In the genomic region with DNA sequence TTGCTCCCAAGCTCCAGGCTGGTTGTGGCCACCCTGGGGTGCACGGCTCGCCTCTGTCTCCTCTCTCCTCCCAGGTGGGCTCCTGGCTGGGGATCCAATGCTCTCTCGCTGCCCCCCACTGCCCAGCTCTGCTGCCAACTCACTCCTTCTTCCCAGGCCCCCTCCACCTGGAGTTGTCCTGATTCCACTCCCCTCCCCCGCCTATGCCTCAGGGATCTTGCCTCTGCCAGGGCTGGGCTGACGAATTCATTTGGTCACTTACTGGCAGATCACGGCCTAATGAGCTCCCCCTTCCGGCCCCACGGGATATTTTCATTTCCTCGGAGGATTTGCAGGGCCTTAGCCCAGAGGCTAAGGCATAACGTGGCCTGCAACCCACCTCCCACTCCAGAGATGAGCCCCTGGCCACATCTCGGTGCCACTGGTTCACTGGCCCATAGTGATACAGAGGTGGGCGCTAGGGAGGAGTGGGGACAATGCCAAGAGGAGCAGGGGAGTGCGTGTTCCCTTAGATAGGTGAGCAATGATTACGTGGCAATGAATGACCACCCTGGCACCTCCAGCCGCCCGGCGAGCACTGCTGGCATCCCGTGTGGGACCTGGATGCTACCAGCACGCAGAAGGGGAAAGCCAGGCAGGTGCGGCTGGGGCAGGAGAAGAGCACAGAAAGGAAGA, we compare ENCODE assay signal across 10 cellular contexts.
DNase-seq lines count a peak whose midpoint lies in the region; ATAC-seq, FAIRE-seq and TF ChIP-seq lines count a peak whose summit lies in the region.
"Had no signal": no experiment of that assay in that cellular context is flagged by ENCODE, and none has a peak within 500 bp of the region (broad histone marks: within the 10 kb centered on the region; RNA-seq: fewer than 3 reads in every experiment).

No MANE protein-coding gene starts in this region.

- no peak overlapping the region for H3K9ac ChIP-seq in adipocyte (ENCODE audit: low read length)

- TF ChIP-seq CTCF in mesothelial cell of epicardium (IDR thresholded peaks at IDR 0.05; ENCODE audit: unreplicated experiment), result no peak

- no peak overlapping the region for H3K4me3 Mint-ChIP-seq in mesothelial cell of epicardium
- H3K4me3 Mint-ChIP-seq: memory B cell had no signal

- peaks cover 6% of the 10 kb centered on the region for H3K27me3 Mint-ChIP-seq in mesothelial cell of epicardium (ENCODE audit: low read depth)

- H3K4me1 ChIP-seq in adipocyte (ENCODE audit: control insufficient read depth, insufficient read depth, low read length), result no peaks in the 10 kb centered on the region

- ATAC-seq in GM21367 (IDR thresholded peaks at IDR 0.05; ENCODE audit: unreplicated experiment), result no peak
- ATAC-seq in HG03045 (IDR thresholded peaks at IDR 0.05; ENCODE audit: unreplicated experiment), result no peak

- H3K36me3 ChIP-seq in adipocyte (ENCODE audit: control insufficient read depth, insufficient read depth, low read length, severe bottlenecking), result no peaks in the 10 kb centered on the region

- H3K36me3 Mint-ChIP-seq in mesothelial cell of epicardium, result no peaks in the 10 kb centered on the region
- H3K36me3 Mint-ChIP-seq: memory B cell had no signal

- H3K27ac Mint-ChIP-seq in mesothelial cell of epicardium, result peak overlapping the region; percentile 43
- H3K27ac Mint-ChIP-seq: memory B cell had no signal

- H3K9me3 ChIP-seq in adipocyte (ENCODE audit: control insufficient read depth, low read length), result no peaks in the 10 kb centered on the region

- H3K4me1 Mint-ChIP-seq in mesothelial cell of epicardium, result peaks cover 14% of the 10 kb centered on the region
- H3K4me1 Mint-ChIP-seq: memory B cell had no signal

- no peaks in the 10 kb centered on the region for H3K9me3 Mint-ChIP-seq in mesothelial cell of epicardium
- H3K9me3 Mint-ChIP-seq: memory B cell had no signal

- H3K27me3 ChIP-seq in adipocyte (replicated peaks; ENCODE audit: control insufficient read depth, insufficient read depth, low read length), result no peaks in the 10 kb centered on the region

- DNase-seq in COLO829 (ENCODE audit: low spot score) (peak; percentile 16), HTR-8/SVneo (ENCODE audit: insufficient read length, low spot score) (peak; percentile 18), adipocyte (ENCODE audit: low read depth) (peak; percentile 1), mesothelial cell of epicardium (ENCODE audit: low spot score in 2 of 2, unreplicated experiment in 2 of 2) (peak in 1 of 2 experiments; percentile 43), activated gamma-delta T cell treated with Interleukin-2 at 50 U/mL for 16 hours (no peak)
- DNase-seq in stimulated activated CD4-positive, alpha-beta T cell treated with anti-CD3 and anti-CD28 coated beads, Interleukin-12 subunit alpha, Interleukin-12 subunit beta, amount 100 ng/mL, for 4 hours, result no peak

- no peak for FAIRE-seq in HTR-8/SVneo (lab: Jason Lieb, UNC)
- FAIRE-seq: colon had no signal

- H3K4me3 ChIP-seq in adipocyte (ENCODE audit: low read length), result no peak overlapping the region

Comparison
In these comparisons a context has a peak if more than half of its experiments do, and no peak if none do; other contexts are left out.
1. DNase-seq: peak in COLO829 (single experiment), HTR-8/SVneo (single experiment) and adipocyte (single experiment); none in activated gamma-delta T cell treated with Interleukin-2 at 50 U/mL for 16 hours (single experiment) and stimulated activated CD4-positive, alpha-beta T cell treated with anti-CD3 and anti-CD28 coated beads, Interleukin-12 subunit alpha, Interleukin-12 subunit beta, amount 100 ng/mL, for 4 hours (single experiment).